ENCODE assay signal across 8 cellular contexts in genomic region chr14:77139540-77140342, GRCh38. TPM values are rescaled to one million over a fixed set of nuclear protein-coding genes. Genes with fewer than 3 reads are reported as not detected.
DNase-seq lines count a peak whose midpoint lies in the region; ATAC-seq, FAIRE-seq and TF ChIP-seq lines count a peak whose summit lies in the region.

No MANE protein-coding gene starts in this region.

- no peak for TF ChIP-seq POLR2A in endothelial cell of umbilical vein (IDR thresholded peaks at IDR 0.05; ENCODE audit: low read depth, low read length)

- CTCF ChIA-PET in endothelial cell of umbilical vein (lab: Charles Lee): interaction anchor here (1.0 to 1.8 kb wide), 7 partner anchors 10 to 267 kb away, joined by 3 to 11 read pairs (median 4); no protein-coding TSS in a partner anchor

- no peaks in the 10 kb centered on the region for H3K9me1 ChIP-seq in endothelial cell of umbilical vein (replicated peaks; ENCODE audit: control insufficient read depth, extremely low read depth, insufficient read depth, low read length)

- H3K79me2 ChIP-seq in endothelial cell of umbilical vein (ENCODE audit: control insufficient read depth, insufficient read depth, low read length) (no peaks in the 10 kb centered on the region), osteoblast (ENCODE audit: insufficient read depth, low read length) (no peaks in the 10 kb centered on the region)

- no peak overlapping the region for H3K9ac ChIP-seq in endothelial cell of umbilical vein (replicated peaks; ENCODE audit: extremely low read depth, insufficient read depth, low read length)

- peak; percentile 59 for FAIRE-seq in endothelial cell of umbilical vein (lab: Jason Lieb, UNC)

- no peaks in the 10 kb centered on the region for H4K20me1 ChIP-seq in endothelial cell of umbilical vein (replicated peaks; ENCODE audit: control insufficient read depth, extremely low read depth, insufficient read depth, low read length)
- peaks cover 3% of the 10 kb centered on the region for H4K20me1 ChIP-seq in osteoblast (ENCODE audit: insufficient read depth, low read length)

- intact Hi-C loops in endothelial cell of umbilical vein (cut with micrococcal nuclease): loop anchor here (1.0 to 2.0 kb wide), 4 partner anchors 63 to 181 kb away; partner anchors contain the start of genes GSTZ1 and POMT2

- H3K4me1 ChIP-seq in endothelial cell of umbilical vein (ENCODE audit: control insufficient read depth, extremely low read depth, insufficient read depth, low read length): peaks cover 13% of the 10 kb centered on the region
- no peaks in the 10 kb centered on the region for H3K4me1 ChIP-seq in osteoblast (ENCODE audit: insufficient read depth, low read length)

- H3K27me3 ChIP-seq in endothelial cell of umbilical vein (ENCODE audit: control insufficient read depth in 2 of 2, insufficient read depth in 2 of 2, low read length in 2 of 2) (peaks cover 47 to 49% of the 10 kb centered on the region in 2 experiments), osteoblast (ENCODE audit: insufficient read depth, low read length) (peaks cover 65% of the 10 kb centered on the region)

- peak; percentile 61 to 74 for DNase-seq in NCI-H524 (lab: John Stamatoyannopoulos, UW)
- DNase-seq in NCI-H524 treated with DMSO at 0.1 percent for 48 hours (lab: John Stamatoyannopoulos, UW): no peak
- peak; percentile 67 for DNase-seq in NCI-H1105 treated with DMSO at 0.1 percent for 48 hours (lab: John Stamatoyannopoulos, UW)
- DNase-seq in activated CD4-positive, alpha-beta T cell treated with anti-CD3 and anti-CD28 coated beads for 4 hours: peak; percentile 13 to 31
- DNase-seq in endothelial cell of umbilical vein (ENCODE audit: low read depth, low spot score): no peak
- DNase-seq in osteoblast (ENCODE audit: insufficient read length, low spot score, missing footprints): peak; percentile 88
- DNase-seq in NCI-H226: no peak

- H3K9me3 ChIP-seq in endothelial cell of umbilical vein (replicated peaks; ENCODE audit: control insufficient read depth, insufficient read depth, low read length) (no peaks in the 10 kb centered on the region), osteoblast (ENCODE audit: low read depth, low read length) (no peaks in the 10 kb centered on the region)

- dilution Hi-C loops in endothelial cell of umbilical vein (cut with MboI; ENCODE audit: extremely low pct_ligation_motif_present, low sequenced_read_pairs): no loop called here

- H3K4me3 ChIP-seq in endothelial cell of umbilical vein (replicated peaks in 1 of 3; ENCODE audit: insufficient read depth in 1 of 3, low read depth in 1 of 3, low read length in 3 of 3) (peak overlapping the region in 1 of 3 experiments; percentile 9), osteoblast (ENCODE audit: insufficient read depth, low read length) (no peak overlapping the region)

- ATAC-seq in HG03108 (IDR thresholded peaks at IDR 0.05; ENCODE audit: unreplicated experiment): no peak

- TF ChIP-seq CTCF in endothelial cell of umbilical vein (IDR thresholded peaks at IDR 0.05; ENCODE audit: extremely low read depth in 1 of 2, insufficient read depth in 1 of 2, low read depth in 1 of 2, low read length in 2 of 2): peak; percentile 67 to 89
- peak; percentile 29 for TF ChIP-seq CTCF in osteoblast (IDR thresholded peaks at IDR 0.05; ENCODE audit: extremely low read depth, low read depth, low read length)

- H3K36me3 ChIP-seq in endothelial cell of umbilical vein (ENCODE audit: control insufficient read depth in 2 of 2, extremely low read depth in 1 of 2, insufficient read depth in 2 of 2, low read length in 2 of 2): no peaks in the 10 kb centered on the region
- no peaks in the 10 kb centered on the region for H3K36me3 ChIP-seq in osteoblast (ENCODE audit: insufficient read depth, low read length)

- POLR2A ChIA-PET in endothelial cell of umbilical vein (lab: Charles Lee): no interaction called here

- peak overlapping the region; percentile 57 for H3K4me2 ChIP-seq in endothelial cell of umbilical vein (ENCODE audit: insufficient read depth, low read length)
- H3K4me2 ChIP-seq in osteoblast (ENCODE audit: insufficient read depth, low read length): no peak overlapping the region

- no TSS peak for BruUV-seq in endothelial cell of umbilical vein (replicated peaks; lab: Mats Ljungman, UMichigan)

- no peak overlapping the region for H3K27ac ChIP-seq in endothelial cell of umbilical vein (ENCODE audit: insufficient read depth, low read depth, low read length)
- H3K27ac ChIP-seq in osteoblast (ENCODE audit: low read depth, low read length): no peak overlapping the region

- H2AFZ ChIP-seq in endothelial cell of umbilical vein (ENCODE audit: low read depth, low read length) (peak overlapping the region; percentile 18), osteoblast (ENCODE audit: low read length) (no peak overlapping the region)

TF ChIP-seq in endothelial cell of umbilical vein, 7 proteins besides CTCF, POLR2A, EP300 and RAD21:
- TF ChIP-seq MYC (IDR thresholded peaks at IDR 0.05; ENCODE audit: low read depth, low read length) (no peak), GATA2 (IDR thresholded peaks at IDR 0.05; ENCODE audit: insufficient read depth, insufficient read length, low read depth, low read length) (no peak), JUN (IDR thresholded peaks at IDR 0.05; ENCODE audit: borderline replicate concordance, insufficient read depth, insufficient read length, low read depth) (no peak), EZH2 (IDR thresholded peaks at IDR 0.05; ENCODE audit: borderline replicate concordance, low read depth, low read length, severe bottlenecking) (peak; percentile 50)

RNA-seq across cellular contexts. Expression of gene ZDHHC22, which starts 1.9 kb away (rescaled TPM):
- total RNA-seq in endothelial cell of umbilical vein (0.24 and 0.28 TPM in 2 replicates), osteoblast (not detected in 2 replicates)
- polyA plus RNA-seq in endothelial cell of umbilical vein: 0.03 and 0.08 TPM in 2 replicates
- 0.03 and 0.04 TPM in 2 replicates for polyA plus RNA-seq in endothelial cell of umbilical vein (2011; cell fraction: cytosol; rRNA removed)
- 0.06 TPM in 1 of 2 replicates, not detected in the other for polyA plus RNA-seq in endothelial cell of umbilical vein (2011; cell fraction: nucleus; rRNA removed)
- 0.04 TPM in 1 of 2 replicates, not detected in the other for polyA plus RNA-seq in endothelial cell of umbilical vein (2012)
- 0.04 TPM in 1 of 2 replicates, not detected in the other for polyA minus RNA-seq in endothelial cell of umbilical vein
- not detected for polyA minus RNA-seq in endothelial cell of umbilical vein (2011; cell fraction: cytosol; rRNA and poly(A)+ RNA removed)
- not detected in 2 replicates for polyA minus RNA-seq in endothelial cell of umbilical vein (2011; cell fraction: nucleus; rRNA and poly(A)+ RNA removed)

RNA-seq across cellular contexts. Expression of gene CIPC, which starts 41.7 kb away (rescaled TPM):
- total RNA-seq in endothelial cell of umbilical vein (17.4 and 17.7 TPM in 2 replicates), osteoblast (15.9 and 16.6 TPM in 2 replicates)
- polyA plus RNA-seq in endothelial cell of umbilical vein: 7.6 and 8.8 TPM in 2 replicates
- polyA plus RNA-seq in endothelial cell of umbilical vein (2011; cell fraction: cytosol; rRNA removed): 9.0 and 9.6 TPM in 2 replicates
- 7.7 and 8.8 TPM in 2 replicates for polyA plus RNA-seq in endothelial cell of umbilical vein (2011; cell fraction: nucleus; rRNA removed)
- 8.7 and 10.6 TPM in 2 replicates for polyA plus RNA-seq in endothelial cell of umbilical vein (2012)
- 16.4 and 17.6 TPM in 2 replicates for polyA minus RNA-seq in endothelial cell of umbilical vein
- polyA minus RNA-seq in endothelial cell of umbilical vein (2011; cell fraction: cytosol; rRNA and poly(A)+ RNA removed): 8.1 TPM
- 6.1 and 9.5 TPM in 2 replicates for polyA minus RNA-seq in endothelial cell of umbilical vein (2011; cell fraction: nucleus; rRNA and poly(A)+ RNA removed)

RNA-seq across cellular contexts. Expression of gene TMEM63C, which starts 41.9 kb away (rescaled TPM):
- total RNA-seq in endothelial cell of umbilical vein (not detected in 2 replicates), osteoblast (0.72 TPM in 1 of 2 replicates, not detected in the other)
- polyA plus RNA-seq in endothelial cell of umbilical vein: not detected in 2 replicates
- polyA plus RNA-seq in endothelial cell of umbilical vein (2011; cell fraction: cytosol; rRNA removed): not detected in 2 replicates
- polyA plus RNA-seq in endothelial cell of umbilical vein (2011; cell fraction: nucleus; rRNA removed): not detected in 2 replicates
- polyA plus RNA-seq in endothelial cell of umbilical vein (2012): not detected in 2 replicates
- not detected in 2 replicates for polyA minus RNA-seq in endothelial cell of umbilical vein
- not detected for polyA minus RNA-seq in endothelial cell of umbilical vein (2011; cell fraction: cytosol; rRNA and poly(A)+ RNA removed)
- polyA minus RNA-seq in endothelial cell of umbilical vein (2011; cell fraction: nucleus; rRNA and poly(A)+ RNA removed): not detected in 2 replicates

Comparison
In these comparisons a context has a peak if more than half of its experiments do, and no peak if none do; other contexts are left out.
1. DNase-seq: peak in NCI-H524 (2 of 2), NCI-H1105 treated with DMSO at 0.1 percent for 48 hours (single experiment), activated CD4-positive, alpha-beta T cell treated with anti-CD3 and anti-CD28 coated beads for 4 hours (2 of 2) and osteoblast (single experiment); none in NCI-H524 treated with DMSO at 0.1 percent for 48 hours (single experiment), endothelial cell of umbilical vein (single experiment) and NCI-H226 (single experiment).